In the genomic region with DNA sequence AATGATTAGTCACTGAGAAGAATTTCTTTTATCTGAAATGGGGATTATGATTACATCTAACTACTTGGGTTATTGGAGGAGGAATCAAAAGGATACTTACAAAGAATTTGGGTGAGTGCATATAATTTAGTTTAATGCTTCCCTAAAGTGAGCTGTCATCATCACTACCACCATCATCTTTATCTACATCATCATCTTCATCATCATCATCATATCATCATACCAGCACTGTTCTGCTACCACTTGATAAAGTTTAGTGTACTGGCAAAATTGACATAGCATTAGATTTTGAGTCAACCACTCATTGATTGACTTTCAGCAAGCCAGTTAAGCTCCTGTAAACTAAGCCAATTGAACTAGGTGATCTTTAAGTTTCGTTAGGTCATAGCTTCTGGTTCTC, we compare ENCODE assay signal across 37 cellular contexts.
A peak's percentile ranks its signal among the peaks of the same experiment; 100 is the strongest.
DNase-seq lines count a peak whose midpoint lies in the region; ATAC-seq, FAIRE-seq and TF ChIP-seq lines count a peak whose summit lies in the region.
"Had no signal": no experiment of that assay in that cellular context is flagged by ENCODE, and none has a peak within 500 bp of the region (broad histone marks: within the 10 kb centered on the region; RNA-seq: fewer than 3 reads in every experiment).

No MANE protein-coding gene starts in this region.

- FAIRE-seq in HepG2 (lab: Jason Lieb, UNC) = no peak
- FAIRE-seq: A204.1, A549, D721Med had no signal

- no peak overlapping the region for H3K4me2 ChIP-seq in HepG2 (ENCODE audit: low read depth, low read length)
- H3K4me2 ChIP-seq: A549; BLaER1; BLaER1 treated with 17β-estradiol and CSF1 and Interleukin-3, amounts not matched to agents 10 nM and 100 nM had no signal

- TF ChIP-seq POLR2A in HepG2 (IDR thresholded peaks at IDR 0.05; ENCODE audit: insufficient read depth in 1 of 2, low read depth in 2 of 2, low read length in 2 of 2) = no peak
- no peak for TF ChIP-seq POLR2A in right lobe of liver (IDR thresholded peaks at IDR 0.05)

- no peak for DNase-seq in HepG2 (ENCODE audit: low spot score)
- no peak for DNase-seq in right lobe of liver
- peak; percentile 0 for DNase-seq in HS-27A (ENCODE audit: low read depth)
- DNase-seq in fibroblast of the aortic adventitia (ENCODE audit: low read depth) = peak; percentile 20
- DNase-seq in omental fat pad (ENCODE audit: low spot score) = no peak
- no peak for DNase-seq in activated naive CD4-positive, alpha-beta T cell treated with anti-CD3 and anti-CD28 coated beads, Interleukin-2, amount 50 U/mL, for 72 hours (ENCODE audit: low spot score in 2 of 2)
- no peak for DNase-seq in NCI-H774 (lab: John Stamatoyannopoulos, UW)
- DNase-seq: 8988T; ACHN; AML-193; BE2C; C1 segment of cervical spinal cord; Caco-2; Calu3; CD4-positive, alpha-beta memory T cell; CD4-positive, alpha-beta T cell; CD4-positive, CD25-positive, alpha-beta regulatory T cell; CD8-positive, alpha-beta memory T cell; CD8-positive, alpha-beta T cell; COR-L47; DMS 273 treated with DMSO at 0.1 percent for 48 hours; DMS153; DMS53; DMS79; DMS79 treated with DMSO at 0.1 percent for 48 hours; DND-41; EL had no signal

- no peak overlapping the region for H3K27ac Mint-ChIP-seq in activated naive CD4-positive, alpha-beta T cell treated with anti-CD3 and anti-CD28 coated beads, Interleukin-2, amount 50 U/mL, for 72 hours
- H3K27ac Mint-ChIP-seq: B cell; CD14-positive monocyte; CD4-positive, alpha-beta memory T cell; CD4-positive, alpha-beta T cell; CD4-positive, CD25-positive, alpha-beta regulatory T cell; CD8-positive, alpha-beta memory T cell; CD8-positive, alpha-beta T cell had no signal

- H3K27me3 ChIP-seq in HepG2 (ENCODE audit: control insufficient read depth in 1 of 2, insufficient read depth in 2 of 2, low read length in 2 of 2) = peaks cover 0 to 3% of the 10 kb centered on the region in 2 experiments; a peak in 1 of 5 replicates
- H3K27me3 ChIP-seq in right lobe of liver = no peaks in the 10 kb centered on the region
- H3K27me3 ChIP-seq: BE2C; BLaER1; BLaER1 treated with 17β-estradiol and CSF1 and Interleukin-3, amounts not matched to agents 10 nM and 100 nM had no signal

- H3K4me3 ChIP-seq in HepG2 (replicated peaks in 1 of 3; ENCODE audit: insufficient read depth in 1 of 3, low read depth in 2 of 3, low read length in 3 of 3) (no peak overlapping the region), right lobe of liver (no peak overlapping the region), HEK293 (ENCODE audit: low read depth, low read length) (no peak overlapping the region), fibroblast of the aortic adventitia (ENCODE audit: low read depth, low read length) (no peak overlapping the region)
- H3K4me3 ChIP-seq: A549; BLaER1; BLaER1 treated with 17β-estradiol and CSF1 and Interleukin-3, amounts not matched to agents 10 nM and 100 nM had no signal

- peaks cover 6 to 9% of the 10 kb centered on the region in 2 donors for H3K9me3 Mint-ChIP-seq in activated naive CD4-positive, alpha-beta T cell treated with anti-CD3 and anti-CD28 coated beads, Interleukin-2, amount 50 U/mL, for 72 hours

- no peak for TF ChIP-seq CTCF in HepG2 (CRISPR knock-in tag; IDR thresholded peaks at IDR 0.05)
- no peak for TF ChIP-seq CTCF in right lobe of liver (IDR thresholded peaks at IDR 0.05)
- TF ChIP-seq CTCF in HEK293 (tag by site-specific recombination; IDR thresholded peaks at IDR 0.05) = no peak
- TF ChIP-seq CTCF in fibroblast of the aortic adventitia (IDR thresholded peaks at IDR 0.05; ENCODE audit: insufficient read depth, low read length) = no peak
- TF ChIP-seq CTCF in omental fat pad (IDR thresholded peaks at IDR 0.05) = no peak

- no peak overlapping the region for H3K9ac ChIP-seq in HepG2 (ENCODE audit: insufficient read depth, low read depth, low read length)
- H3K9ac ChIP-seq: BLaER1; BLaER1 treated with 17β-estradiol and CSF1 and Interleukin-3, amounts not matched to agents 10 nM and 100 nM had no signal

- no peak overlapping the region for H3K27ac ChIP-seq in HepG2 (ENCODE audit: extremely low read length, insufficient read depth, low read length)
- no peak overlapping the region for H3K27ac ChIP-seq in right lobe of liver
- no peak overlapping the region for H3K27ac ChIP-seq in HEK293 (ENCODE audit: extremely low read depth, low read depth, low read length)
- H3K27ac ChIP-seq: 22Rv1; A549; BLaER1; BLaER1 treated with 17β-estradiol and CSF1 and Interleukin-3, amounts not matched to agents 10 nM and 100 nM; C4-2B had no signal

- H3K79me2 ChIP-seq in HepG2 (ENCODE audit: insufficient read depth, low read length) = no peaks in the 10 kb centered on the region

- H3K9me3 ChIP-seq in HepG2 (ENCODE audit: low read length) (no peaks in the 10 kb centered on the region), right lobe of liver (no peaks in the 10 kb centered on the region), HEK293 (ENCODE audit: control insufficient read depth, insufficient read depth, low read depth, low read length) (no peaks in the 10 kb centered on the region)
- H3K9me3 ChIP-seq: A549, BE2C, BLaER1, Caco-2 had no signal

- no peaks in the 10 kb centered on the region for H3K36me3 Mint-ChIP-seq in activated naive CD4-positive, alpha-beta T cell treated with anti-CD3 and anti-CD28 coated beads, Interleukin-2, amount 50 U/mL, for 72 hours
- H3K36me3 Mint-ChIP-seq: CD14-positive monocyte; CD4-positive, alpha-beta memory T cell; CD4-positive, CD25-positive, alpha-beta regulatory T cell; CD8-positive, alpha-beta memory T cell; CD8-positive, alpha-beta T cell had no signal

- H3K4me1 ChIP-seq in HepG2 (ENCODE audit: insufficient read depth, low read length) (no peaks in the 10 kb centered on the region), right lobe of liver (no peaks in the 10 kb centered on the region), HEK293 (ENCODE audit: control insufficient read depth, insufficient read depth, low read length) (no peaks in the 10 kb centered on the region)
- H3K4me1 ChIP-seq: A549, BE2C, BLaER1, Caco-2 had no signal

- no peaks in the 10 kb centered on the region for H3K36me3 ChIP-seq in HepG2 (replicated peaks in 1 of 2; ENCODE audit: control insufficient read depth in 1 of 2, insufficient read depth in 2 of 2, low read length in 2 of 2)
- H3K36me3 ChIP-seq in right lobe of liver = no peaks in the 10 kb centered on the region
- H3K36me3 ChIP-seq in HEK293 (ENCODE audit: control insufficient read depth in 2 of 2, insufficient read depth in 1 of 2, low read length in 2 of 2) = no peaks in the 10 kb centered on the region
- H3K36me3 ChIP-seq: BE2C; BLaER1; BLaER1 treated with 17β-estradiol and CSF1 and Interleukin-3, amounts not matched to agents 10 nM and 100 nM had no signal

- no TSS peak for BruUV-seq in HepG2 (replicated peaks; lab: Mats Ljungman, UMichigan)

- WGBS in HepG2 (ENCODE audit: low lambda C conversion rate) = 13% methylated on average over 1 of the region's 1 CpG
- no CpG with 5 or more reads among the region's 1 CpG for WGBS in right lobe of liver (ENCODE audit: insufficient coverage, low coverage, low lambda C conversion rate, missing lambda C conversion rate)

- no peak for TF ChIP-seq EP300 in HepG2 (IDR thresholded peaks at IDR 0.05; ENCODE audit: low read depth in 2 of 2, low read length in 2 of 2)
- TF ChIP-seq EP300 in HepG2 (CRISPR knock-in tag; IDR thresholded peaks at IDR 0.05; ENCODE audit: borderline replicate concordance) = no peak

- intact Hi-C loops in HepG2 (cut with micrococcal nuclease; ENCODE audit: unreplicated experiment) (no loop called here), right lobe of liver (cut with DNase I) (no loop called here)

- in situ Hi-C loops in HepG2 (cut with HindIII; ENCODE audit: extremely low pct_ligation_motif_present, low pct_unique_long_range_greater_than_20kb) = no loop called here

- H4K20me1 ChIP-seq in HepG2 (ENCODE audit: insufficient read depth, low read length) = no peaks in the 10 kb centered on the region
- H4K20me1 ChIP-seq: BLaER1; BLaER1 treated with 17β-estradiol and CSF1 and Interleukin-3, amounts not matched to agents 10 nM and 100 nM had no signal

- TF ChIP-seq RAD21 in HepG2 (CRISPR knock-in tag; IDR thresholded peaks at IDR 0.05) = no peak

- no peak for ATAC-seq in HepG2
- ATAC-seq in right lobe of liver = no peak
- no peak for ATAC-seq in omental fat pad (ENCODE audit: low FRiP score)
- ATAC-seq in activated naive CD4-positive, alpha-beta T cell treated with anti-CD3 and anti-CD28 coated beads, Interleukin-2, amount 50 U/mL, for 72 hours = no peak
- ATAC-seq: A549; CD8-positive, alpha-beta T cell had no signal

- POLR2A ChIA-PET in HepG2 (lab: Yijun Ruan, JAX) (no interaction called here), HEK293 (lab: Yijun Ruan, JAX) (no interaction called here)

- H2AFZ ChIP-seq in HepG2 (ENCODE audit: low read length) = no peak overlapping the region

- CTCF ChIA-PET in HepG2 (lab: Yijun Ruan, JAX; ENCODE audit: low intra/inter-chr PET ratio, low total read pairs) (no interaction called here), HEK293 (lab: Yijun Ruan, JAX) (no interaction called here)

TF ChIP-seq in HepG2, 621 proteins besides CTCF, POLR2A, EP300 and RAD21 (continues in another document):
- TF ChIP-seq CBFB (CRISPR knock-in tag; IDR thresholded peaks at IDR 0.05) = no peak
- TF ChIP-seq, protein P1, sequence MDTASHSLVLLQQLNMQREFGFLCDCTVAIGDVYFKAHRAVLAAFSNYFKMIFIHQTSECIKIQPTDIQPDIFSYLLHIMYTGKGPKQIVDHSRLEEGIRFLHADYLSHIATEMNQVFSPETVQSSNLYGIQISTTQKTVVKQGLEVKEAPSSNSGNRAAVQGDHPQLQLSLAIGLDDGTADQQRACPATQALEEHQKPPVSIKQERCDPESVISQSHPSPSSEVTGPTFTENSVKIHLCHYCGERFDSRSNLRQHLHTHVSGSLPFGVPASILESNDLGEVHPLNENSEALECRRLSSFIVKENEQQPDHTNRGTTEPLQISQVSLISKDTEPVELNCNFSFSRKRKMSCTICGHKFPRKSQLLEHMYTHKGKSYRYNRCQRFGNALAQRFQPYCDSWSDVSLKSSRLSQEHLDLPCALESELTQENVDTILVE (CRISPR knock-in tag; IDR thresholded peaks at IDR 0.05) = no peak
- TF ChIP-seq U2AF1 (optimal IDR thresholded peaks at IDR 0.05; ENCODE audit: low read depth, low read length) = no peak

TF ChIP-seq in HEK293, 187 proteins besides CTCF, POLR2A, EP300 and RAD21 (continues in another document):
- TF ChIP-seq FEZF1 (tag by site-specific recombination; IDR thresholded peaks at IDR 0.05) (no peak), GLIS2 (tag by site-specific recombination; IDR thresholded peaks at IDR 0.05) (no peak)
- TF ChIP-seq, protein P2, sequence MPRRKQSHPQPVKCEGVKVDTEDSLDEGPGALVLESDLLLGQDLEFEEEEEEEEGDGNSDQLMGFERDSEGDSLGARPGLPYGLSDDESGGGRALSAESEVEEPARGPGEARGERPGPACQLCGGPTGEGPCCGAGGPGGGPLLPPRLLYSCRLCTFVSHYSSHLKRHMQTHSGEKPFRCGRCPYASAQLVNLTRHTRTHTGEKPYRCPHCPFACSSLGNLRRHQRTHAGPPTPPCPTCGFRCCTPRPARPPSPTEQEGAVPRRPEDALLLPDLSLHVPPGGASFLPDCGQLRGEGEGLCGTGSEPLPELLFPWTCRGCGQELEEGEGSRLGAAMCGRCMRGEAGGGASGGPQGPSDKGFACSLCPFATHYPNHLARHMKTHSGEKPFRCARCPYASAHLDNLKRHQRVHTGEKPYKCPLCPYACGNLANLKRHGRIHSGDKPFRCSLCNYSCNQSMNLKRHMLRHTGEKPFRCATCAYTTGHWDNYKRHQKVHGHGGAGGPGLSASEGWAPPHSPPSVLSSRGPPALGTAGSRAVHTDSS (tag by site-specific recombination; IDR thresholded peaks at IDR 0.05) = peak; percentile 69

Comparison
In these comparisons a context has a peak if more than half of its experiments do, and no peak if none do; other contexts are left out.
1. DNase-seq: peak in HS-27A (single experiment) and fibroblast of the aortic adventitia (single experiment); none in HepG2 (single experiment), right lobe of liver (0 of 3), omental fat pad (single experiment), activated naive CD4-positive, alpha-beta T cell treated with anti-CD3 and anti-CD28 coated beads, Interleukin-2, amount 50 U/mL, for 72 hours (0 of 2) and NCI-H774 (single experiment).